In the genomic region with DNA sequence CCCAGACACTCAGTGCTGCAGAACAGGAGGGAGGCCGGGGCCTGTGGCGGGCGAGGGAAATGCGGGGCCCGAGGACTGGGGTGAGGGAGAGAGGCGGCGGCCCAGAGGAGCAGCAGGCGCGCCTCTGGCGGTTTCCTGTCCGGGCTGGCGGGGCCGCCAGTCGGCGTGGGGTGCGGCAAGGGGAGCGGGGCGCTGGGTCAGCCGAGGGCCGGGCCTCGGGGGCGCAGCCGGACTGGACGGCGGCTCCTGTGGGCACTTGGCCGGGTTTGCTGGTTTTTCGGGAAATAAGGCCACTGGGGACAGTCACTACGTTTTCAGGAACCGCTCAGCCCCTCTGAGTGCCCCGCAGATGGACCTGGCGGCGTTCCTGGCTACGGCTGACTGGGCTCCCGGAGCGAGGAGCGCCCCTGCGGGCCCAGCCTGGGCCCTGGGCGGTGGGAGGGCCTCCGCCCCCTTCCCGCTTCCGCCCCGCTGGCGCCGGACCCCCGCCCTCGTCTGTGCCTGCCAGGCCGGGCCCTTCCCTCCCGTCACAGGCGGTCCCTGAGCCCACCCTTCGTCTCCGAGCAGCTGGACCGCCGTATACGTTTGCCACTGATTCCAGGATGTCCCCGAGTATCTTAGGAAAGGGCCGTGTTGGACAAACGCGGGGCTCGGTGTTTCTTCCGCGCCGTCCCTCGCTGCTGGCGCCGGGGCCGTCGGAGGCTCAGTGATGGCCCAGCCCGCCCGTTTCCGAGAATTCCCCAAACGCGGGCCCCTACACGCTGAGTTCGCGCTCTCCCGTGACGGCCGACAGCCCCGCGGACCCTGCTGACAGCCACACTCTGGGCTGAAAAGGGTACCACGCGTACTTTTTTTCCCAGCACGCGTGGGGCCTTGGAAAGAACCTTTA, we compare ENCODE assay signal across 10 cellular contexts.
DNase-seq lines count a peak whose midpoint lies in the region; ATAC-seq and TF ChIP-seq lines count a peak whose summit lies in the region.
"Had no signal": no experiment of that assay in that cellular context is flagged by ENCODE, and none has a peak within 500 bp of the region (broad histone marks: within the 10 kb centered on the region; RNA-seq: fewer than 3 reads in every experiment).

No MANE protein-coding gene starts in this region.

- no peaks in the 10 kb centered on the region for H3K79me1 ChIP-seq in IMR-90 (ENCODE audit: low read depth in 1 of 2, low read length in 2 of 2)

- H2AFZ ChIP-seq in IMR-90 (replicated peaks; ENCODE audit: low read length, poor library complexity), result peak overlapping the region; percentile 25

- H3K18ac ChIP-seq in IMR-90 (ENCODE audit: low read depth, low read length), result no peak overlapping the region

- ATAC-seq in IMR-90 (ENCODE audit: low read depth) (peak; percentile 32; the same call in 1 of the 2 replicates), lung (ENCODE audit: insufficient read depth, low FRiP score) (peak; percentile 65), GM19397 (IDR thresholded peaks at IDR 0.05; ENCODE audit: unreplicated experiment) (no peak)
- ATAC-seq: activated T-helper 17 cell treated with anti-CD3 and anti-CD28 coated beads, Interleukin-2, amount 50 U/mL, for 72 hours had no signal

- BruUV-seq in IMR-90 (replicated peaks; lab: Mats Ljungman, UMichigan), result no TSS peak

- H3K4me3 ChIP-seq in IMR-90 (ENCODE audit: insufficient read depth, low read depth, low read length) (no peak overlapping the region), esophagus squamous epithelium (peak overlapping the region; percentile 24 to 66 (median 39)), lung (peak overlapping the region; percentile 22), stomach smooth muscle (ENCODE audit: low read length in 2 of 2) (peak overlapping the region; percentile 25 to 55)

- H3K14ac ChIP-seq in IMR-90 (replicated peaks; ENCODE audit: low read depth, low read length), result no peak overlapping the region

- TF ChIP-seq POLR2A in IMR-90 (IDR thresholded peaks at IDR 0.05; ENCODE audit: low read depth, low read length) (no peak), esophagus squamous epithelium (IDR thresholded peaks at IDR 0.05) (no peak)

- H3K9me3 ChIP-seq in IMR-90 (ENCODE audit: control insufficient read depth, insufficient read depth, low read length), result 0 out of 2 replicates have a peak, but pooled peaks cover 2% of the 10 kb centered on the region
- H3K9me3 ChIP-seq in esophagus squamous epithelium, result no peaks in the 10 kb centered on the region
- peaks cover 0 to 2% of the 10 kb centered on the region in 2 donors for H3K9me3 ChIP-seq in lung (ENCODE audit: control insufficient read depth in 2 of 2, insufficient read depth in 1 of 2, low read length in 1 of 2)
- no peaks in the 10 kb centered on the region for H3K9me3 ChIP-seq in stomach smooth muscle (ENCODE audit: control insufficient read depth in 2 of 2, low read length in 2 of 2)

- H4K8ac ChIP-seq in IMR-90 (ENCODE audit: low read depth in 2 of 2, low read length in 2 of 2), result no peak overlapping the region

- H2BK20ac ChIP-seq in IMR-90 (ENCODE audit: low read depth, low read length), result no peak overlapping the region

- H4K5ac ChIP-seq in IMR-90 (ENCODE audit: low read depth, low read length), result no peak overlapping the region

- no peak overlapping the region for H3K23ac ChIP-seq in IMR-90 (ENCODE audit: low read depth, low read length)

- no peaks in the 10 kb centered on the region for H3K9me1 ChIP-seq in IMR-90 (ENCODE audit: insufficient read depth, low read length)

- intact Hi-C loops in IMR-90 (cut with micrococcal nuclease), result no loop called here
- intact Hi-C loops in esophagus squamous epithelium (cut with DNase I), result no loop called here

- no peak overlapping the region for H2BK120ac ChIP-seq in IMR-90 (ENCODE audit: low read depth, low read length)

- H3K36me3 ChIP-seq in IMR-90 (ENCODE audit: control insufficient read depth, insufficient read depth, low read length), result no peaks in the 10 kb centered on the region
- H3K36me3 ChIP-seq in esophagus squamous epithelium, result peaks cover 0 to 8% (median 0%) of the 10 kb centered on the region in 3 donors
- peaks cover 0 to 7% of the 10 kb centered on the region in 2 donors for H3K36me3 ChIP-seq in lung (ENCODE audit: control insufficient read depth in 2 of 2, insufficient read depth in 2 of 2, low read length in 2 of 2)
- peaks cover 7 to 11% of the 10 kb centered on the region in 2 donors for H3K36me3 ChIP-seq in stomach smooth muscle (ENCODE audit: control insufficient read depth in 2 of 2, insufficient read depth in 2 of 2, low read length in 2 of 2)

- no peak overlapping the region for H4K91ac ChIP-seq in IMR-90 (ENCODE audit: insufficient read depth, low read depth, low read length)

- H3K27me3 ChIP-seq in IMR-90 (ENCODE audit: control insufficient read depth, insufficient read depth, low read length), result peaks cover 33% of the 10 kb centered on the region
- peaks cover 0 to 20% (median 2%) of the 10 kb centered on the region in 4 donors for H3K27me3 ChIP-seq in esophagus squamous epithelium
- H3K27me3 ChIP-seq in lung (ENCODE audit: control insufficient read depth, insufficient read depth), result no peaks in the 10 kb centered on the region
- no peaks in the 10 kb centered on the region for H3K27me3 ChIP-seq in stomach smooth muscle (ENCODE audit: control insufficient read depth in 1 of 2, insufficient read depth in 2 of 2, low read length in 2 of 2)

- H3K4ac ChIP-seq in IMR-90 (ENCODE audit: low read depth, low read length), result no peak overlapping the region

- no peak overlapping the region for H2AK9ac ChIP-seq in IMR-90 (replicated peaks; ENCODE audit: low read depth, low read length, poor library complexity)

- TF ChIP-seq RAD21 in IMR-90 (IDR thresholded peaks at IDR 0.05; ENCODE audit: low read length), result no peak

- H3K4me1 ChIP-seq in IMR-90 (ENCODE audit: control insufficient read depth, insufficient read depth, low read length), result no peaks in the 10 kb centered on the region
- H3K4me1 ChIP-seq in esophagus squamous epithelium, result peaks cover 7 to 21% (median 8%) of the 10 kb centered on the region in 3 donors
- H3K4me1 ChIP-seq in lung (ENCODE audit: control insufficient read depth in 2 of 2, insufficient read depth in 2 of 2, low read length in 2 of 2), result peaks cover 0 to 7% of the 10 kb centered on the region in 2 donors
- H3K4me1 ChIP-seq in stomach smooth muscle (ENCODE audit: control insufficient read depth, insufficient read depth, low read length), result peaks cover 6% of the 10 kb centered on the region

- H3K9ac ChIP-seq in IMR-90 (ENCODE audit: low read depth, low read length) (no peak overlapping the region), stomach smooth muscle (ENCODE audit: low read length in 2 of 2) (peak overlapping the region; percentile 22 to 62)

- in situ Hi-C loops in IMR-90 (cut with MboI; ENCODE audit: low sequenced_read_pairs), result loop anchor here (25.0 kb wide), 2 partner anchors 629 to 879 kb away; no protein-coding TSS in a partner anchor

- no peak overlapping the region; the same call in 1 of the 2 replicates for H3K4me2 ChIP-seq in IMR-90 (ENCODE audit: low read depth, low read length)

- POLR2A ChIA-PET in IMR-90 (lab: Charles Lee; ENCODE audit: unreplicated experiment), result no interaction called here

- WGBS in IMR-90 (ENCODE audit: extremely low coverage in 2 of 2, insufficient read length in 1 of 2), 2 experiments, result 21% methylated on average over 34 of the region's 84 CpGs; no CpG with 5 or more reads in 1 of the 2 experiments
- 40 to 50% methylated on average over 32 of the region's 84 CpGs for WGBS in esophagus squamous epithelium, 2 donors
- 17 to 21% methylated on average over 80 to 84 of the region's 84 CpGs for WGBS in lung, 2 donors

- H3K56ac ChIP-seq in IMR-90 (ENCODE audit: extremely low read depth, insufficient read depth, low read length), result no peak overlapping the region

- H2BK15ac ChIP-seq in IMR-90 (ENCODE audit: low read depth, low read length), result no peak overlapping the region

- H3K27ac ChIP-seq in IMR-90 (ENCODE audit: insufficient read depth, low read length) (no peak overlapping the region), esophagus squamous epithelium (peak overlapping the region; percentile 12 to 73 (median 54)), lung (ENCODE audit: low read depth in 1 of 2, low read length in 1 of 2) (peak overlapping the region in 1 of 2 donors; percentile 42), stomach smooth muscle (ENCODE audit: low read length) (peak overlapping the region; percentile 6)

- H2AK5ac ChIP-seq in IMR-90 (ENCODE audit: low read depth, low read length), result no peak overlapping the region

- H4K20me1 ChIP-seq in IMR-90 (ENCODE audit: insufficient read depth, low read length), result no peaks in the 10 kb centered on the region

- dilution Hi-C loops in IMR-90 (cut with HindIII; ENCODE audit: low sequenced_read_pairs, unreplicated experiment), result no loop called here

- no peak for DNase-seq in IMR-90
- DNase-seq in esophagus squamous epithelium (lab: John Stamatoyannopoulos, UW), result no peak
- DNase-seq in lung (ENCODE audit: low spot score), result no peak
- DNase-seq in AG08395 (ENCODE audit: low spot score), result no peak
- no peak for DNase-seq in GDM1 (lab: John Stamatoyannopoulos, UW)
- DNase-seq in HCEC 1CT, result no peak
- DNase-seq: MM.1S had no signal

- CTCF ChIA-PET in IMR-90 (lab: Yijun Ruan, JAX), result no interaction called here

- H2BK5ac ChIP-seq in IMR-90 (ENCODE audit: low read depth, low read length, poor library complexity, severe bottlenecking), result no peak overlapping the region

- TF ChIP-seq CTCF in IMR-90 (conservative IDR thresholded peaks at IDR 0.05; ENCODE audit: low read depth, low read length), result no peak
- peak in 2 of 6 experiments; percentile 6 to 8 for TF ChIP-seq CTCF in esophagus squamous epithelium (IDR thresholded peaks at IDR 0.05)
- no peak for TF ChIP-seq CTCF in lung (IDR thresholded peaks at IDR 0.05; ENCODE audit: control extremely low read depth, extremely low read depth)

TF ChIP-seq in IMR-90, 13 proteins besides CTCF, POLR2A, EP300 and RAD21 (continues in another document):
- TF ChIP-seq USF2 (IDR thresholded peaks at IDR 0.05; ENCODE audit: low read depth, low read length), result no peak
- TF ChIP-seq CHD1 (IDR thresholded peaks at IDR 0.05; ENCODE audit: low read depth, low read length), result no peak
- no peak for TF ChIP-seq BHLHE40 (IDR thresholded peaks at IDR 0.05; ENCODE audit: low read depth, low read length)
- no peak for TF ChIP-seq FOS (IDR thresholded peaks at IDR 0.05; ENCODE audit: low read depth, low read length)
- TF ChIP-seq SMC3 (IDR thresholded peaks at IDR 0.05; ENCODE audit: low read depth, low read length), result no peak
- TF ChIP-seq CEBPB (IDR thresholded peaks at IDR 0.05; ENCODE audit: low read depth, low read length), result no peak
- no peak for TF ChIP-seq MAFK (IDR thresholded peaks at IDR 0.05; ENCODE audit: low read depth, low read length)
- no peak for TF ChIP-seq MXI1 (IDR thresholded peaks at IDR 0.05; ENCODE audit: borderline replicate concordance, low read depth, low read length)
